Comparison of ENCODE assay signal across 37 cellular contexts in the genomic region with DNA sequence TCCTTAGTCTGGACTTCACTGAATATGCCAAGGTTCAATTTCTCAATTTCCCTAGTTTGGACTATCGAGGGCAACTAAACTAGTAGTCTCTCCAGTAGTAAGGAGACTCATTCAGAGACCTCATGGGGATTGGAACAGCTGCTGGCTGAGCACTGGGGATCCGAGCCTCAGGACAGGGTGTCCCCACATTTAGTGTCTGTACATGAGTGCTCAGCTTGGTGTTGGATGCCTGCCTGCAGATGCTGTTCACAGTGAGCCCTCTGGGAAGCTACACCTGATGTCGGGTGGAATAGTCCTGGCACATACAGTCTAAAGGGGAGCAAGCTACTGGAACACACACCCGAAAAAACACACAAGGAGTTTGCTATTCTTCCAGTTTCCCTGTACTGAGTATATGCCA. TPM values are rescaled to one million over a fixed set of nuclear protein-coding genes. Genes with fewer than 3 reads are reported as not detected.
"Had no signal": no experiment of that assay in that cellular context is flagged by ENCODE, and none has a peak within 500 bp of the region (broad histone marks: within the 10 kb centered on the region; RNA-seq: fewer than 3 reads in every experiment).

No MANE protein-coding gene starts in this region.

- H3K9me3 Mint-ChIP-seq: activated B cell treated with CpG ODN at 0.5 μM for 24 hours; activated CD4-positive, alpha-beta memory T cell treated with anti-CD3 and anti-CD28 coated beads for 36 hours; activated CD4-positive, alpha-beta T cell treated with anti-CD3 and anti-CD28 coated beads, Interleukin-2, amount 10 ng/mL, durations not matched to agents 24 days and 14 days; activated CD8-positive, alpha-beta T cell treated with anti-CD3 and anti-CD28 coated beads for 36 hours; activated naive CD4-positive, alpha-beta T cell treated with anti-CD3 and anti-CD28 coated beads for 36 hours; activated naive CD4-positive, alpha-beta T cell treated with anti-CD3 and anti-CD28 coated beads, Interleukin-2, amount 50 U/mL, for 72 hours; activated naive CD8-positive, alpha-beta T cell treated with anti-CD3 and anti-CD28 coated beads for 36 hours; activated T-cell treated with anti-CD3 and anti-CD28 coated beads, Interleukin-2, amount 50 U/mL, for 4 hours; activated T-cell treated with anti-CD3 and anti-CD28 coated beads, Interleukin-2, amount 50 U/mL, for 72 hours; activated T-helper 1 cell treated with anti-CD3 and anti-CD28 coated beads, Interleukin-12 subunit alpha, Interleukin-12 subunit beta, Interleukin-2, Interleukin-4 antibody, amounts not matched to agents 30 ng/mL and 10 ng/mL and 1 ng/mL, durations not matched to agents 14 hours and 24 hours and 36 hours; activated T-helper 17 cell treated with anti-CD3 and anti-CD28 coated beads, Interleukin-2, amount 50 U/mL, for 72 hours; T-helper 1 cell treated with Interleukin-12 subunit alpha and Interleukin-12 subunit beta and Interleukin-4 antibody, amounts not matched to agents 30 μg/mL and 1 μg/mL, for 36 hours; T-helper 2 cell treated with Interferon-gamma antibody and Interleukin-4, amounts not matched to agents 5 μg/mL and 100 μg/mL, for 36 hours had no signal

- H3K36me3 Mint-ChIP-seq: activated CD4-positive, alpha-beta memory T cell treated with anti-CD3 and anti-CD28 coated beads for 36 hours; activated naive CD4-positive, alpha-beta T cell treated with anti-CD3 and anti-CD28 coated beads, Interleukin-2, amount 50 U/mL, for 72 hours; activated naive CD8-positive, alpha-beta T cell treated with anti-CD3 and anti-CD28 coated beads for 36 hours; brain had no signal

- H3K4me1 Mint-ChIP-seq: activated B cell treated with CpG ODN at 0.5 μM for 24 hours; activated CD4-positive, alpha-beta T cell treated with anti-CD3 and anti-CD28 coated beads, Interleukin-2, amount 10 ng/mL, durations not matched to agents 24 days and 14 days; activated naive CD8-positive, alpha-beta T cell treated with anti-CD3 and anti-CD28 coated beads for 36 hours; activated T-helper 17 cell treated with anti-CD3 and anti-CD28 coated beads, Interleukin-2, amount 50 U/mL, for 72 hours had no signal

- DNase-seq: activated B cell treated with CpG ODN at 0.5 μM for 24 hours; activated CD4-positive, alpha-beta memory T cell treated with anti-CD3 and anti-CD28 coated beads for 36 hours; activated CD4-positive, alpha-beta T cell treated with anti-CD3 and anti-CD28 coated beads for 4 hours; activated CD4-positive, alpha-beta T cell treated with anti-CD3 and anti-CD28 coated beads, Interleukin-2, amount 10 ng/mL, durations not matched to agents 24 days and 14 days; activated CD4-positive, alpha-beta T cell treated with anti-CD3 and anti-CD28 coated beads, Interleukin-2, amount 50 U/mL, for 1 hour; activated CD4-positive, alpha-beta T cell treated with anti-CD3 and anti-CD28 coated beads, Interleukin-2, amount 50 U/mL, for 4 hours; activated CD4-positive, CD25-positive, alpha-beta regulatory T cell treated with anti-CD3 and anti-CD28 coated beads, Interleukin-2, amount 50 U/mL, for 72 hours; activated CD8-positive, alpha-beta memory T cell treated with anti-CD3 and anti-CD28 coated beads, Interleukin-2, amount 50 U/mL, for 4 hours; activated CD8-positive, alpha-beta T cell treated with anti-CD3 and anti-CD28 coated beads for 36 hours; activated effector memory CD4-positive, alpha-beta T cell treated with anti-CD3 and anti-CD28 coated beads, Interleukin-2, amount 50 U/mL, for 16 hours; activated gamma-delta T cell treated with Interleukin-2 at 50 U/mL for 16 hours; activated naive CD4-positive, alpha-beta T cell; activated naive CD4-positive, alpha-beta T cell treated with anti-CD3 and anti-CD28 coated beads for 36 hours; activated naive CD4-positive, alpha-beta T cell treated with anti-CD3 and anti-CD28 coated beads, Interleukin-2, amount 50 U/mL, for 16 hours; activated naive CD8-positive, alpha-beta T cell treated with anti-CD3 and anti-CD28 coated beads for 36 hours; activated T-cell treated with anti-CD3 and anti-CD28 coated beads for 4 hours; activated T-cell treated with anti-CD3 and anti-CD28 coated beads, Interleukin-2, amount 50 U/mL, for 1 hour; activated T-cell treated with anti-CD3 and anti-CD28 coated beads, Interleukin-2, amount 50 U/mL, for 4 hours; activated T-cell treated with anti-CD3 and anti-CD28 coated beads, Interleukin-2, amount 50 U/mL, for 72 hours; amygdala; anterior cingulate cortex; central memory CD4-positive, alpha-beta T cell; T-helper 1 cell; T-helper 2 cell; T-helper 9 cell had no signal

- FAIRE-seq: TTC549 had no signal

- H3K4me3 Mint-ChIP-seq: activated B cell treated with CpG ODN at 0.5 μM for 24 hours; activated CD4-positive, alpha-beta memory T cell treated with anti-CD3 and anti-CD28 coated beads for 36 hours; activated CD4-positive, alpha-beta T cell treated with anti-CD3 and anti-CD28 coated beads, Interleukin-2, amount 10 ng/mL, durations not matched to agents 24 days and 14 days; activated CD8-positive, alpha-beta T cell treated with anti-CD3 and anti-CD28 coated beads for 36 hours; activated naive CD4-positive, alpha-beta T cell treated with anti-CD3 and anti-CD28 coated beads for 36 hours; activated naive CD8-positive, alpha-beta T cell treated with anti-CD3 and anti-CD28 coated beads for 36 hours; activated T-cell treated with anti-CD3 and anti-CD28 coated beads, Interleukin-2, amount 50 U/mL, for 4 hours; activated T-cell treated with anti-CD3 and anti-CD28 coated beads, Interleukin-2, amount 50 U/mL, for 72 hours; activated T-helper 1 cell treated with anti-CD3 and anti-CD28 coated beads, Interleukin-12 subunit alpha, Interleukin-12 subunit beta, Interleukin-2, Interleukin-4 antibody, amounts not matched to agents 30 ng/mL and 10 ng/mL and 1 ng/mL, durations not matched to agents 14 hours and 24 hours and 36 hours; activated T-helper 17 cell treated with anti-CD3 and anti-CD28 coated beads, Interleukin-2, amount 50 U/mL, for 72 hours; brain; T-helper 1 cell treated with Interleukin-12 subunit alpha and Interleukin-12 subunit beta and Interleukin-4 antibody, amounts not matched to agents 30 μg/mL and 1 μg/mL, for 36 hours; T-helper 2 cell treated with Interferon-gamma antibody and Interleukin-4, amounts not matched to agents 5 μg/mL and 100 μg/mL, for 36 hours had no signal

- H3K27ac ChIP-seq: ascending aorta, VCaP had no signal

- H3K27me3 ChIP-seq: ascending aorta had no signal

- ATAC-seq: activated CD8-positive, alpha-beta T cell treated with anti-CD3 and anti-CD28 coated beads for 36 hours; activated naive CD4-positive, alpha-beta T cell treated with anti-CD3 and anti-CD28 coated beads, Interleukin-2, amount 50 U/mL, for 72 hours; activated T-cell treated with anti-CD3 and anti-CD28 coated beads, Interleukin-2, amount 50 U/mL, for 4 hours; activated T-cell treated with anti-CD3 and anti-CD28 coated beads, Interleukin-2, amount 50 U/mL, for 72 hours; activated T-helper 17 cell treated with anti-CD3 and anti-CD28 coated beads, Interleukin-2, amount 50 U/mL, for 72 hours had no signal

- H3K36me3 ChIP-seq: ascending aorta had no signal

- H3K4me1 ChIP-seq: ascending aorta had no signal

- H3K27ac Mint-ChIP-seq: activated B cell treated with CpG ODN at 0.5 μM for 24 hours; activated CD4-positive, alpha-beta memory T cell treated with anti-CD3 and anti-CD28 coated beads for 36 hours; activated CD4-positive, alpha-beta T cell treated with anti-CD3 and anti-CD28 coated beads, Interleukin-2, amount 10 ng/mL, durations not matched to agents 24 days and 14 days; activated CD8-positive, alpha-beta T cell treated with anti-CD3 and anti-CD28 coated beads for 36 hours; activated naive CD4-positive, alpha-beta T cell treated with anti-CD3 and anti-CD28 coated beads for 36 hours; activated naive CD8-positive, alpha-beta T cell treated with anti-CD3 and anti-CD28 coated beads for 36 hours; activated T-cell treated with anti-CD3 and anti-CD28 coated beads, Interleukin-2, amount 50 U/mL, for 72 hours; activated T-helper 1 cell treated with anti-CD3 and anti-CD28 coated beads, Interleukin-12 subunit alpha, Interleukin-12 subunit beta, Interleukin-2, Interleukin-4 antibody, amounts not matched to agents 30 ng/mL and 10 ng/mL and 1 ng/mL, durations not matched to agents 14 hours and 24 hours and 36 hours; activated T-helper 17 cell treated with anti-CD3 and anti-CD28 coated beads, Interleukin-2, amount 50 U/mL, for 72 hours; brain; T-helper 1 cell treated with Interleukin-12 subunit alpha and Interleukin-12 subunit beta and Interleukin-4 antibody, amounts not matched to agents 30 μg/mL and 1 μg/mL, for 36 hours; T-helper 2 cell treated with Interferon-gamma antibody and Interleukin-4, amounts not matched to agents 5 μg/mL and 100 μg/mL, for 36 hours had no signal

- H3K9me3 ChIP-seq: ascending aorta had no signal

- H3K4me3 ChIP-seq: ascending aorta had no signal

RNA-seq across cellular contexts. Expression of gene FGF23, which starts 0.8 kb away (rescaled TPM):
- total RNA-seq: activated B cell treated with CpG ODN at 0.5 μM for 24 hours; activated CD4-positive, alpha-beta memory T cell treated with anti-CD3 and anti-CD28 coated beads for 36 hours; activated CD4-positive, alpha-beta T cell treated with anti-CD3 and anti-CD28 coated beads, Interleukin-2, amount 10 ng/mL, durations not matched to agents 24 days and 14 days; activated CD8-positive, alpha-beta memory T cell treated with anti-CD3 and anti-CD28 coated beads for 36 hours; activated CD8-positive, alpha-beta T cell treated with anti-CD3 and anti-CD28 coated beads for 36 hours; activated naive CD4-positive, alpha-beta T cell treated with anti-CD3 and anti-CD28 coated beads for 36 hours; activated naive CD4-positive, alpha-beta T cell treated with anti-CD3 and anti-CD28 coated beads, Interleukin-2, amount 50 U/mL, for 72 hours; activated naive CD8-positive, alpha-beta T cell treated with anti-CD3 and anti-CD28 coated beads for 36 hours; activated T-cell treated with anti-CD3 and anti-CD28 coated beads, Interleukin-2, amount 50 U/mL, for 4 hours; activated T-cell treated with anti-CD3 and anti-CD28 coated beads, Interleukin-2, amount 50 U/mL, for 72 hours; activated T-helper 1 cell treated with anti-CD3 and anti-CD28 coated beads, Interleukin-12 subunit alpha, Interleukin-12 subunit beta, Interleukin-2, Interleukin-4 antibody, amounts not matched to agents 30 ng/mL and 10 ng/mL and 1 ng/mL, durations not matched to agents 14 hours and 24 hours and 36 hours; activated T-helper 17 cell treated with anti-CD3 and anti-CD28 coated beads, Interleukin-2, amount 50 U/mL, for 72 hours; ascending aorta; cerebellum had no signal
- polyA plus RNA-seq: adipose tissue had no signal
